In the genomic region with DNA sequence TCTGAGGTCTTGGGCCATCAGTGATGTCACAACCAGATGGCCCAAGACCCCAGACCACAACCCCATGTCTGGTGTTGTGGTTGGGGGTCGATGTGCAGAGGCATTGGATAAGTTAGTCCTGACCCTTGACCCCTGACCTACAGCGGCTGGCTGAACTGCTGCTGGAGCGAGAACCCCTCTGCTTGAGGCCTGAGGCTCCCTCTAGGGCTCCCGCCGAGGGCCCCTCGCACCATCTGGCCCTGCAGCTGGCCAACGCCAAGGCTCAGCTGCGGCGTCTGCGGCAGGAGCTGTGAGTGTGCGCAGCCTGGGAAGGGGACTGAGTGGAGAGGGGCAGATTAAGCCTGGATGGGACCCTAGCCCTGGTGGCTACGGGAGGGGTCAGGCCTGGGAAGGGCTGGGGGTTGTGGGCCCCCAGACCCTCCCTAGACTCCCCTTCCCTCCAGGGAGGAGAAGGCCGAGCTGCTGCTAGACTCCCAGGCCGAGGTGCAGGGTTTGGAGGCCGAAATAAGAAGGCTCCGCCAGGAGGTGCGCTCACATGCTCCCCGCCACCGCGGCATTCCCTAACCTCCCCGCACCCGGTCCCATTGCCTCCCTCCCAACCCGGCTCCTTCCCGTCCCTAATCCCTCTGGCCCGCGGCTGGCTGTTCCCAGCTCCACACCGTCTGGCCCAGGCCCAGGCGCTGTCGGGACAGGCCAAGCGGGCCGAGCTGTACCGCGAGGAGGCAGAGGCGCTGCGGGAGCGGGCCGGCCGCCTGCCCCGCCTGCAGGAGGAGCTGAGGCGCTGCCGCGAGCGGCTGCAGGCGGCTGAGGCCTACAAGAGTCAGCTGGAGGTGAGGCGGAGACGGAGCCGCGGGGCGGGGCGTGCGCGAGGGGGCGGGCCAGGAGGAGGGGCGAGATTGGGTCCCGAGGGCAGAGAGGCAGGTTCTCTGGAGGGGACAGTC, we compare ENCODE assay signal across 8 cellular contexts. TPM values are rescaled to one million over a fixed set of nuclear protein-coding genes. Genes with fewer than 3 reads are reported as not detected.
DNase-seq lines count a peak whose midpoint lies in the region; ATAC-seq, FAIRE-seq and TF ChIP-seq lines count a peak whose summit lies in the region.

No MANE protein-coding gene starts in this region.

- no peak overlapping the region for H3K27ac Mint-ChIP-seq in neural progenitor cell

- 0 out of 2 replicates have a peak overlapping the region, but pooled peaks have one; percentile 13 for H3K4me3 ChIP-seq in Jurkat, Clone E6-1 (ENCODE audit: low read length)
- H3K4me3 ChIP-seq in neural progenitor cell (peak overlapping the region; percentile 37), stomach (peak overlapping the region; percentile 30 to 44 (median 34))

- intact Hi-C loops in stomach (cut with DNase I; ENCODE audit: low total_unique reads) = no loop called here

- H3K9me3 ChIP-seq in neural progenitor cell (ENCODE audit: low read depth) = no peaks in the 10 kb centered on the region
- H3K9me3 ChIP-seq in stomach = no peaks in the 10 kb centered on the region

- ATAC-seq in foreskin keratinocyte = peak; percentile 91
- ATAC-seq in HG03039 (IDR thresholded peaks at IDR 0.05; ENCODE audit: unreplicated experiment) = no peak

- FAIRE-seq in GM12892 (lab: Jason Lieb, UNC) = peak; percentile 95

- TF ChIP-seq CTCF in foreskin keratinocyte (conservative IDR thresholded peaks at IDR 0.05) (peak; percentile 88), neural progenitor cell (IDR thresholded peaks at IDR 0.05) (peak; percentile 52), stomach (IDR thresholded peaks at IDR 0.05) (peak in 5 of 7 experiments; percentile 37 to 66 (median 50))

- DNase-seq in GM12892 (ENCODE audit: insufficient read length) (peak; percentile 99), SHP77 treated with DMSO at 0.1 percent for 48 hours (lab: John Stamatoyannopoulos, UW) (peak; percentile 41), activated gamma-delta T cell treated with Interleukin-2 at 50 U/mL for 16 hours (peak; percentile 83), foreskin keratinocyte (peak in 1 of 2 donors; percentile 87), neural progenitor cell (ENCODE audit: low spot score) (peak; percentile 93), stomach (peak; percentile 96)
- DNase-seq in Jurkat, Clone E6-1 (ENCODE audit: low read depth, low spot score) = peak; percentile 72

- H3K27me3 ChIP-seq in foreskin keratinocyte (no peaks in the 10 kb centered on the region), neural progenitor cell (peaks cover 31% of the 10 kb centered on the region), stomach (no peaks in the 10 kb centered on the region)

- peak overlapping the region; percentile 64 for H3K4me3 Mint-ChIP-seq in neural progenitor cell

- H2AFZ ChIP-seq in neural progenitor cell (replicated peaks) = peak overlapping the region; percentile 32

- H3K27ac ChIP-seq in foreskin keratinocyte (peak overlapping the region; percentile 1), neural progenitor cell (no peak overlapping the region), stomach (peak overlapping the region; percentile 75 to 81 (median 77))

- H3K4me2 ChIP-seq in neural progenitor cell = peak overlapping the region; percentile 55

- peaks cover 16% of the 10 kb centered on the region for H3K4me1 Mint-ChIP-seq in neural progenitor cell

- no peak overlapping the region for H3K9ac ChIP-seq in neural progenitor cell

- 16 to 38% (median 19%) methylated on average over 22 to 55 of the region's 55 CpGs for WGBS in stomach, 5 donors

- peaks cover 17% of the 10 kb centered on the region for H3F3A ChIP-seq in neural progenitor cell (ENCODE audit: low read depth)

- H3K4me1 ChIP-seq in foreskin keratinocyte = peaks cover 5% of the 10 kb centered on the region
- H3K4me1 ChIP-seq in neural progenitor cell = peaks cover 17% of the 10 kb centered on the region
- H3K4me1 ChIP-seq in stomach = peaks cover 13 to 45% (median 32%) of the 10 kb centered on the region in 4 donors

- no peaks in the 10 kb centered on the region for H3K9me3 Mint-ChIP-seq in neural progenitor cell

- peaks cover 27% of the 10 kb centered on the region for H3K27me3 Mint-ChIP-seq in neural progenitor cell (ENCODE audit: insufficient read depth, low read depth)

- TF ChIP-seq POLR2A in GM12892 (IDR thresholded peaks at IDR 0.05; ENCODE audit: low read depth, low read length) (no peak), stomach (IDR thresholded peaks at IDR 0.05) (peak in 1 of 4 donors; percentile 23)

- TF ChIP-seq EP300 in stomach (IDR thresholded peaks at IDR 0.05) = no peak

- no peaks in the 10 kb centered on the region for H3K36me3 Mint-ChIP-seq in neural progenitor cell

- no peaks in the 10 kb centered on the region for H4K20me1 ChIP-seq in neural progenitor cell (ENCODE audit: low read depth)

- no peaks in the 10 kb centered on the region for H3K79me2 ChIP-seq in neural progenitor cell (ENCODE audit: low read depth)

- H3K36me3 ChIP-seq in neural progenitor cell (no peaks in the 10 kb centered on the region), stomach (peaks cover 0 to 14% (median 0%) of the 10 kb centered on the region in 4 donors)

RNA-seq across cellular contexts. Expression of gene CCDC88B, which starts 2.1 kb away (rescaled TPM):
- polyA plus RNA-seq in GM12892 (2012; ENCODE audit: missing spikeins) = 39.1 TPM
- 16.2 TPM for polyA plus RNA-seq in Jurkat, Clone E6-1 (2012; ENCODE audit: insufficient read depth, insufficient read length)
- 4.9 and 7.6 TPM in 2 replicates for total RNA-seq in foreskin keratinocyte
- polyA plus RNA-seq in foreskin keratinocyte = 5.3 and 8.9 TPM in 2 replicates
- total RNA-seq in neural progenitor cell (ENCODE audit: low replicate concordance) = 0.62 and 9.0 TPM in 2 replicates
- 100 to 1,000 TPM in 1 of 5 donors, 10 to 100 TPM in 1, 1 to 10 TPM in 3; 1.8 to 137 (median 7.6) TPM for total RNA-seq in stomach
- polyA plus RNA-seq in stomach = 10 to 100 TPM; 37.4 to 57.7 (median 38.8) TPM

RNA-seq across cellular contexts. Expression of gene RPS6KA4, which starts 16.8 kb away (rescaled TPM):
- polyA plus RNA-seq in GM12892 (2012; ENCODE audit: missing spikeins) = 9.3 TPM
- polyA plus RNA-seq in Jurkat, Clone E6-1 (2012; ENCODE audit: insufficient read depth, insufficient read length) = 26.5 TPM
- 86.1 and 87.6 TPM in 2 replicates for total RNA-seq in foreskin keratinocyte
- polyA plus RNA-seq in foreskin keratinocyte = 69.4 and 74.6 TPM in 2 replicates
- 12.7 and 16.9 TPM in 2 replicates for total RNA-seq in neural progenitor cell (ENCODE audit: low replicate concordance)
- total RNA-seq in stomach = 100 to 1,000 TPM in 1 of 5 donors, 10 to 100 TPM in 4; 15.4 to 103 (median 81.1) TPM
- polyA plus RNA-seq in stomach = 10 to 100 TPM; 18.5 to 22.8 (median 20.2) TPM

RNA-seq across cellular contexts. Expression of gene PRDX5, which starts 24.2 kb away (rescaled TPM):
- 226 TPM for polyA plus RNA-seq in GM12892 (2012; ENCODE audit: missing spikeins)
- 434 TPM for polyA plus RNA-seq in Jurkat, Clone E6-1 (2012; ENCODE audit: insufficient read depth, insufficient read length)
- 399 and 407 TPM in 2 replicates for total RNA-seq in foreskin keratinocyte
- polyA plus RNA-seq in foreskin keratinocyte = 685 and 769 TPM in 2 replicates
- 111 and 182 TPM in 2 replicates for total RNA-seq in neural progenitor cell (ENCODE audit: low replicate concordance)
- 100 to 1,000 TPM in 3 of 5 donors, 10 to 100 TPM in 1, 1 to 10 TPM in 1; 9.3 to 254 (median 125) TPM for total RNA-seq in stomach
- 100 to 1,000 TPM; 462 to 725 (median 673) TPM for polyA plus RNA-seq in stomach

RNA-seq across cellular contexts. Expression of gene TRMT112, which starts 24.8 kb away (rescaled TPM):
- polyA plus RNA-seq in GM12892 (2012; ENCODE audit: missing spikeins) = 253 TPM
- polyA plus RNA-seq in Jurkat, Clone E6-1 (2012; ENCODE audit: insufficient read depth, insufficient read length) = 483 TPM
- 386 and 447 TPM in 2 replicates for total RNA-seq in foreskin keratinocyte
- polyA plus RNA-seq in foreskin keratinocyte = 422 and 522 TPM in 2 replicates
- total RNA-seq in neural progenitor cell (ENCODE audit: low replicate concordance) = 257 and 284 TPM in 2 replicates
- total RNA-seq in stomach = 100 to 1,000 TPM in 2 of 5 donors, 10 to 100 TPM in 3; 50.8 to 181 (median 99.9) TPM
- 100 to 1,000 TPM; 271 to 337 (median 328) TPM for polyA plus RNA-seq in stomach

RNA-seq across cellular contexts. Expression of gene ESRRA, which starts 36.8 kb away (rescaled TPM):
- polyA plus RNA-seq in GM12892 (2012; ENCODE audit: missing spikeins) = 8.9 TPM
- 19.9 TPM for polyA plus RNA-seq in Jurkat, Clone E6-1 (2012; ENCODE audit: insufficient read depth, insufficient read length)
- total RNA-seq in foreskin keratinocyte (49.1 and 50.9 TPM in 2 replicates), neural progenitor cell (ENCODE audit: low replicate concordance) (5.5 and 22.0 TPM in 2 replicates), stomach (100 to 1,000 TPM in 3 of 5 donors, 10 to 100 TPM in 2; 45.5 to 685 (median 142) TPM)
- polyA plus RNA-seq in foreskin keratinocyte (46.1 and 49.9 TPM in 2 replicates), stomach (10 to 100 TPM; 63.5 to 86.6 (median 82.5) TPM)
